ENCODE assay signal across 1 cellular context in genomic region chr1:26349196-26349885, GRCh38.
TF ChIP-seq lines count a peak whose summit lies in the region.

No MANE protein-coding gene starts in this region.

TF ChIP-seq in GM23338, 12 proteins besides CTCF, POLR2A, EP300 and RAD21 (continued from another document):
- TF ChIP-seq ZNF462 (CRISPR knock-in tag; IDR thresholded peaks at IDR 0.05) (no peak), REST (IDR thresholded peaks at IDR 0.05; ENCODE audit: unreplicated experiment) (no peak), ZNF114 (CRISPR knock-in tag; IDR thresholded peaks at IDR 0.05) (no peak), JUNB (IDR thresholded peaks at IDR 0.05; ENCODE audit: unreplicated experiment) (no peak), EZH2phosphoT487 (IDR thresholded peaks at IDR 0.05; ENCODE audit: unreplicated experiment) (no peak), ETS1 (IDR thresholded peaks at IDR 0.05) (no peak), EZH2 (IDR thresholded peaks at IDR 0.05; ENCODE audit: low read depth, unreplicated experiment) (no peak), ZNF331 (CRISPR knock-in tag; IDR thresholded peaks at IDR 0.05; ENCODE audit: low read depth) (no peak), STAT1 (IDR thresholded peaks at IDR 0.05; ENCODE audit: unreplicated experiment) (no peak), POLR2AphosphoS5 (IDR thresholded peaks at IDR 0.05; ENCODE audit: low read depth) (no peak)
